1 cellular context compared by ENCODE assay signal in genomic region chr4:125314676-125315570, GRCh38.
A peak's percentile ranks its signal among the peaks of the same experiment; 100 is the strongest.
TF ChIP-seq lines count a peak whose summit lies in the region.

FAT4 (plus strand) TSS chr4:125314955; CDS start chr4:125316412, 1,457 bp downstream.

TF ChIP-seq in HEK293, 187 proteins besides CTCF, POLR2A, EP300 and RAD21 (continued from another document):
- peak; percentile 90 for TF ChIP-seq ZBTB20 (tag by site-specific recombination; IDR thresholded peaks at IDR 0.05)
- peak; percentile 94 for TF ChIP-seq ZBTB8A (tag by site-specific recombination; IDR thresholded peaks at IDR 0.05)
- TF ChIP-seq, protein P1, sequence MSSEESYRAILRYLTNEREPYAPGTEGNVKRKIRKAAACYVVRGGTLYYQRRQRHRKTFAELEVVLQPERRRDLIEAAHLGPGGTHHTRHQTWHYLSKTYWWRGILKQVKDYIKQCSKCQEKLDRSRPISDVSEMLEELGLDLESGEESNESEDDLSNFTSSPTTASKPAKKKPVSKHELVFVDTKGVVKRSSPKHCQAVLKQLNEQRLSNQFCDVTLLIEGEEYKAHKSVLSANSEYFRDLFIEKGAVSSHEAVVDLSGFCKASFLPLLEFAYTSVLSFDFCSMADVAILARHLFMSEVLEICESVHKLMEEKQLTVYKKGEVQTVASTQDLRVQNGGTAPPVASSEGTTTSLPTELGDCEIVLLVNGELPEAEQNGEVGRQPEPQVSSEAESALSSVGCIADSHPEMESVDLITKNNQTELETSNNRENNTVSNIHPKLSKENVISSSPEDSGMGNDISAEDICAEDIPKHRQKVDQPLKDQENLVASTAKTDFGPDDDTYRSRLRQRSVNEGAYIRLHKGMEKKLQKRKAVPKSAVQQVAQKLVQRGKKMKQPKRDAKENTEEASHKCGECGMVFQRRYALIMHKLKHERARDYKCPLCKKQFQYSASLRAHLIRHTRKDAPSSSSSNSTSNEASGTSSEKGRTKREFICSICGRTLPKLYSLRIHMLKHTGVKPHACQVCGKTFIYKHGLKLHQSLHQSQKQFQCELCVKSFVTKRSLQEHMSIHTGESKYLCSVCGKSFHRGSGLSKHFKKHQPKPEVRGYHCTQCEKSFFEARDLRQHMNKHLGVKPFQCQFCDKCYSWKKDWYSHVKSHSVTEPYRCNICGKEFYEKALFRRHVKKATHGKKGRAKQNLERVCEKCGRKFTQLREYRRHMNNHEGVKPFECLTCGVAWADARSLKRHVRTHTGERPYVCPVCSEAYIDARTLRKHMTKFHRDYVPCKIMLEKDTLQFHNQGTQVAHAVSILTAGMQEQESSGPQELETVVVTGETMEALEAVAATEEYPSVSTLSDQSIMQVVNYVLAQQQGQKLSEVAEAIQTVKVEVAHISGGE (tag by site-specific recombination; conservative IDR thresholded peaks at IDR 0.05; ENCODE audit: low read depth): peak; percentile 70
- no peak for TF ChIP-seq ZNF830 (tag by site-specific recombination; IDR thresholded peaks at IDR 0.05; ENCODE audit: low read depth)
- peak; percentile 42; the same call in 1 of the 2 replicates for TF ChIP-seq ZBTB1 (tag by site-specific recombination; IDR thresholded peaks at IDR 0.05)
- TF ChIP-seq, protein P2, sequence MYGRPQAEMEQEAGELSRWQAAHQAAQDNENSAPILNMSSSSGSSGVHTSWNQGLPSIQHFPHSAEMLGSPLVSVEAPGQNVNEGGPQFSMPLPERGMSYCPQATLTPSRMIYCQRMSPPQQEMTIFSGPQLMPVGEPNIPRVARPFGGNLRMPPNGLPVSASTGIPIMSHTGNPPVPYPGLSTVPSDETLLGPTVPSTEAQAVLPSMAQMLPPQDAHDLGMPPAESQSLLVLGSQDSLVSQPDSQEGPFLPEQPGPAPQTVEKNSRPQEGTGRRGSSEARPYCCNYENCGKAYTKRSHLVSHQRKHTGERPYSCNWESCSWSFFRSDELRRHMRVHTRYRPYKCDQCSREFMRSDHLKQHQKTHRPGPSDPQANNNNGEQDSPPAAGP (tag by site-specific recombination; IDR thresholded peaks at IDR 0.05): peak; percentile 83
- TF ChIP-seq KLF8 (tag by site-specific recombination; IDR thresholded peaks at IDR 0.05): peak; percentile 97
